20 cellular contexts compared by ENCODE assay signal in genomic region chr3:35643391-35643790, GRCh38. TPM values are rescaled to one million over a fixed set of nuclear protein-coding genes. Genes with fewer than 3 reads are reported as not detected.
"Had no signal": no experiment of that assay in that cellular context is flagged by ENCODE, and none has a peak within 500 bp of the region (broad histone marks: within the 10 kb centered on the region; RNA-seq: fewer than 3 reads in every experiment).

No MANE protein-coding gene starts in this region.

- H3K4me1 ChIP-seq: prostate gland had no signal

- H3K36me3 ChIP-seq: cardiac muscle cell, esophagus squamous epithelium, prostate gland, stomach, thoracic aorta had no signal

- H3K9me3 ChIP-seq: esophagus squamous epithelium, prostate gland, stomach, thoracic aorta had no signal

- DNase-seq: activated CD4-positive, alpha-beta T cell treated with anti-CD3 and anti-CD28 coated beads for 1 hour; activated CD4-positive, alpha-beta T cell treated with anti-CD3 and anti-CD28 coated beads, Interleukin-2, amount 50 U/mL, for 4 hours; activated naive CD4-positive, alpha-beta T cell treated with Interleukin-2 at 50 U/mL for 16 hours; effector CD4-positive, alpha-beta T cell; esophagus squamous epithelium; kidney glomerular epithelial cell; mesenchymal stem cell; occipital lobe; stimulated activated CD4-positive, alpha-beta T cell treated with anti-CD3 and anti-CD28 coated beads, Interleukin-1b, Interleukin-23, amount 100 ng/mL, for 48 hours; stomach; T-helper 1 cell had no signal

- H3K27ac ChIP-seq: cardiac muscle cell, coronary artery, esophagus squamous epithelium, prostate gland, stomach, thoracic aorta, VCaP had no signal

- H3K4me3 ChIP-seq: cardiac muscle cell, coronary artery, esophagus squamous epithelium, prostate gland, stomach, thoracic aorta had no signal

RNA-seq across cellular contexts. Expression of gene ARPP21, which starts 4.1 kb away (rescaled TPM):
- total RNA-seq: activated T-helper 17 cell treated with anti-CD3 and anti-CD28 coated beads, Interleukin-2, amount 50 U/mL, for 72 hours; cardiac muscle cell; endothelial cell of umbilical vein; esophagus squamous epithelium; fibroblast of villous mesenchyme; natural killer cell treated with Interleukin-12 subunit alpha and Interleukin-12 subunit beta and Interleukin-15 and Interleukin-18, amount 100 ng/mL, for 72 hours had no signal
- polyA plus RNA-seq: endothelial cell of umbilical vein had no signal
